ENCODE assay signal across 23 cellular contexts in the genomic region with DNA sequence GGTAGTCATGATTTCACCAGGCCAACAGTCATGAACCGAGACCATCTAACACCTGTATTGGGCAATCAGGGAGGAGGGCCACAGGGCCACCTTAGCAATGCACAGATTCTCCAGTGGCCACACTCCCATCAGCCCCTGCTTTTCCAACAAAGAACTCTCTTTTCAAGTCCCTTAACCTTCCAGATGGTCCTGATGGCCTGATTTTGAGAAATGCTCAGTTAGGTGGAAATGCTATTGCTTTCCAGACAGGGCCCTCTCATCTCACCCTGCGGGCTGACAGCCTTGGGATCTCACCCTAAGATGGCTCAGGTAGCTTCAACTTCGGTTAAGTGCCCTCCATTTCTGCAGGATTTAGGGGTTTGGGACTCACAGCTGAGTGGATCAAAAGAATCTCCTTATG.
"Had no signal": no experiment of that assay in that cellular context is flagged by ENCODE, and none has a peak within 500 bp of the region (broad histone marks: within the 10 kb centered on the region; RNA-seq: fewer than 3 reads in every experiment).

No MANE protein-coding gene starts in this region.

- H3K27me3 Mint-ChIP-seq: stimulated activated naive CD8-positive, alpha-beta T cell treated with anti-CD3 and anti-CD28 coated beads, Interleukin-15, amount 100 ng/mL, for 72 hours; stimulated activated naive CD8-positive, alpha-beta T cell treated with anti-CD3 and anti-CD28 coated beads, Interleukin-15, Interleukin-2, amounts not matched to agents 100 ng/mL and 50 ng/mL, for 24 hours; type B pancreatic cell had no signal

- H3K4me3 Mint-ChIP-seq: stimulated activated effector memory CD8-positive, alpha-beta T cell treated with anti-CD3 and anti-CD28 coated beads, Interleukin-12 subunit alpha, Interleukin-12 subunit beta, amount 100 ng/mL, for 72 hours; stimulated activated memory B cell treated with anti-CD40 and anti-IgM and Interleukin-4, amounts not matched to agents 10 μg/mL and 1 μg/mL and 100 μg/mL, for 72 hours; stimulated activated naive B cell treated with anti-CD40 and anti-IgM and Interleukin-4, amounts not matched to agents 10 μg/mL and 1 μg/mL and 100 μg/mL, for 72 hours; stimulated activated naive CD8-positive, alpha-beta T cell treated with anti-CD3 and anti-CD28 coated beads, Interleukin-15, amount 100 ng/mL, for 72 hours; stimulated activated naive CD8-positive, alpha-beta T cell treated with anti-CD3 and anti-CD28 coated beads, Interleukin-15, Interleukin-2, amounts not matched to agents 100 ng/mL and 50 ng/mL, for 24 hours; type B pancreatic cell had no signal

- H3K36me3 Mint-ChIP-seq: stimulated activated effector memory CD8-positive, alpha-beta T cell treated with anti-CD3 and anti-CD28 coated beads, Interleukin-12 subunit alpha, Interleukin-12 subunit beta, amount 100 ng/mL, for 72 hours; stimulated activated memory B cell treated with anti-CD40 and anti-IgM and Interleukin-4, amounts not matched to agents 10 μg/mL and 1 μg/mL and 100 μg/mL, for 72 hours; stimulated activated naive B cell treated with anti-CD40 and anti-IgM and Interleukin-4, amounts not matched to agents 10 μg/mL and 1 μg/mL and 100 μg/mL, for 72 hours had no signal

- ATAC-seq: stimulated activated effector memory CD8-positive, alpha-beta T cell treated with anti-CD3 and anti-CD28 coated beads, Interleukin-12 subunit alpha, Interleukin-12 subunit beta, amount 100 ng/mL, for 72 hours; stimulated activated memory B cell treated with anti-CD40 and anti-IgM and Interleukin-4, amounts not matched to agents 10 μg/mL and 1 μg/mL and 100 μg/mL, for 72 hours; stimulated activated naive B cell treated with anti-CD40 and anti-IgM and Interleukin-4, amounts not matched to agents 10 μg/mL and 1 μg/mL and 100 μg/mL, for 72 hours; stimulated activated naive CD8-positive, alpha-beta T cell treated with anti-CD3 and anti-CD28 coated beads, Interleukin-15, amount 100 ng/mL, for 72 hours; stimulated activated naive CD8-positive, alpha-beta T cell treated with anti-CD3 and anti-CD28 coated beads, Interleukin-15, Interleukin-2, amounts not matched to agents 100 U/mL and 50 U/mL, for 24 hours; upper lobe of right lung had no signal

- H3K27ac Mint-ChIP-seq: stimulated activated effector memory CD8-positive, alpha-beta T cell treated with anti-CD3 and anti-CD28 coated beads, Interleukin-12 subunit alpha, Interleukin-12 subunit beta, amount 100 ng/mL, for 72 hours; stimulated activated memory B cell treated with anti-CD40 and anti-IgM and Interleukin-4, amounts not matched to agents 10 μg/mL and 1 μg/mL and 100 μg/mL, for 72 hours; stimulated activated naive B cell treated with anti-CD40 and anti-IgM and Interleukin-4, amounts not matched to agents 10 μg/mL and 1 μg/mL and 100 μg/mL, for 72 hours; stimulated activated naive CD8-positive, alpha-beta T cell treated with anti-CD3 and anti-CD28 coated beads, Interleukin-15, amount 100 ng/mL, for 72 hours; stimulated activated naive CD8-positive, alpha-beta T cell treated with anti-CD3 and anti-CD28 coated beads, Interleukin-15, Interleukin-2, amounts not matched to agents 100 ng/mL and 50 ng/mL, for 24 hours; type B pancreatic cell had no signal

- DNase-seq: stimulated activated CD4-positive, alpha-beta T cell treated with anti-CD3 and anti-CD28 coated beads, Interleukin-2, amount 100 ng/mL, for 48 hours; stimulated activated CD4-positive, alpha-beta T cell treated with anti-CD3 and anti-CD28 coated beads, Interleukin-4, amount 100 ng/mL, for 1 hour; stimulated activated CD4-positive, alpha-beta T cell treated with anti-CD3 and anti-CD28 coated beads, Interleukin-4, amount 100 ng/mL, for 24 hours; stimulated activated CD4-positive, alpha-beta T cell treated with anti-CD3 and anti-CD28 coated beads, Interleukin-4, amount 100 ng/mL, for 4 hours; stimulated activated CD8-positive, alpha-beta memory T cell treated with anti-CD3 and anti-CD28 coated beads, Interleukin-4, amount 100 ng/mL, for 48 hours; stimulated activated naive B cell treated with anti-CD40 and anti-IgM and Interleukin-4, amounts not matched to agents 10 μg/mL and 1 μg/mL and 100 μg/mL, for 72 hours; stimulated activated naive CD4-positive, alpha-beta T cell; stimulated activated naive CD4-positive, alpha-beta T cell treated with Interleukin-2 at 50 U/mL for 16 hours; stimulated activated naive CD8-positive, alpha-beta T cell treated with anti-CD3 and anti-CD28 coated beads, Interleukin-15, amount 100 ng/mL, for 72 hours; stimulated activated naive CD8-positive, alpha-beta T cell treated with anti-CD3 and anti-CD28 coated beads, Interleukin-15, Interleukin-2, amounts not matched to agents 100 U/mL and 50 U/mL, for 24 hours; stomach; substantia nigra; testis; thyroid gland; tibial artery; transverse colon; upper lobe of left lung; upper lobe of right lung; uterus had no signal

- H3K9me3 Mint-ChIP-seq: stimulated activated effector memory CD8-positive, alpha-beta T cell treated with anti-CD3 and anti-CD28 coated beads, Interleukin-12 subunit alpha, Interleukin-12 subunit beta, amount 100 ng/mL, for 72 hours; stimulated activated memory B cell treated with anti-CD40 and anti-IgM and Interleukin-4, amounts not matched to agents 10 μg/mL and 1 μg/mL and 100 μg/mL, for 72 hours; stimulated activated naive B cell treated with anti-CD40 and anti-IgM and Interleukin-4, amounts not matched to agents 10 μg/mL and 1 μg/mL and 100 μg/mL, for 72 hours; stimulated activated naive CD8-positive, alpha-beta T cell treated with anti-CD3 and anti-CD28 coated beads, Interleukin-15, amount 100 ng/mL, for 72 hours; stimulated activated naive CD8-positive, alpha-beta T cell treated with anti-CD3 and anti-CD28 coated beads, Interleukin-15, Interleukin-2, amounts not matched to agents 100 ng/mL and 50 ng/mL, for 24 hours; type B pancreatic cell had no signal

- H3K4me1 Mint-ChIP-seq: stimulated activated memory B cell treated with anti-CD40 and anti-IgM and Interleukin-4, amounts not matched to agents 10 μg/mL and 1 μg/mL and 100 μg/mL, for 72 hours; stimulated activated naive B cell treated with anti-CD40 and anti-IgM and Interleukin-4, amounts not matched to agents 10 μg/mL and 1 μg/mL and 100 μg/mL, for 72 hours; stimulated activated naive CD8-positive, alpha-beta T cell treated with anti-CD3 and anti-CD28 coated beads, Interleukin-15, amount 100 ng/mL, for 72 hours had no signal
